In genomic region chr20:36128463-36129176, GRCh38 we compare ENCODE assay signal across 13 cellular contexts. TPM values are rescaled to one million over a fixed set of nuclear protein-coding genes. Genes with fewer than 3 reads are reported as not detected.
A peak's percentile ranks its signal among the peaks of the same experiment; 100 is the strongest.
DNase-seq lines count a peak whose midpoint lies in the region; ATAC-seq and TF ChIP-seq lines count a peak whose summit lies in the region.
"Had no signal": no experiment of that assay in that cellular context is flagged by ENCODE, and none has a peak within 500 bp of the region (broad histone marks: within the 10 kb centered on the region; RNA-seq: fewer than 3 reads in every experiment).

No MANE protein-coding gene starts in this region.

- no peak overlapping the region for H2AK5ac ChIP-seq in mesendoderm (ENCODE audit: low read length)

- peak; percentile 93 for DNase-seq in AG08395 (ENCODE audit: low spot score)
- DNase-seq in HS-27A (ENCODE audit: low read depth): peak; percentile 54
- peak; percentile 41 for DNase-seq in astrocyte of the hippocampus (ENCODE audit: low read depth, low spot score)
- peak; percentile 72 for DNase-seq in mesendoderm
- no peak for DNase-seq in suprapubic skin (ENCODE audit: low spot score in 2 of 2)
- no peak for DNase-seq in effector CD4-positive, alpha-beta T cell
- DNase-seq in BE2C: no peak
- DNase-seq: CD8-positive, alpha-beta memory T cell; NCI-H1694; psoas muscle; T-helper 9 cell had no signal

- H4K8ac ChIP-seq in mesendoderm (ENCODE audit: low read depth, low read length): no peak overlapping the region

- H4K5ac ChIP-seq in mesendoderm (ENCODE audit: low read length): no peak overlapping the region

- no peak overlapping the region for H2BK120ac ChIP-seq in mesendoderm (ENCODE audit: low read depth, low read length)

- WGBS in mesendoderm (ENCODE audit: extremely low coverage, insufficient coverage, low lambda C conversion rate): no CpG with 5 or more reads among the region's 3 CpGs
- 58% methylated on average over 2 of the region's 3 CpGs for WGBS in suprapubic skin

- H3K4me3 ChIP-seq in mesendoderm (ENCODE audit: low read length) (no peak overlapping the region), suprapubic skin (no peak overlapping the region), BE2C (ENCODE audit: low read depth, low read length) (no peak overlapping the region)
- H3K4me3 ChIP-seq: psoas muscle had no signal

- H3K4ac ChIP-seq in mesendoderm (ENCODE audit: low read depth, low read length): no peak overlapping the region

- H3K56ac ChIP-seq in mesendoderm (ENCODE audit: low read length): no peak overlapping the region

- no peak overlapping the region for H2BK5ac ChIP-seq in mesendoderm (ENCODE audit: low read length)

- TF ChIP-seq CTCF in suprapubic skin (IDR thresholded peaks at IDR 0.05): no peak
- TF ChIP-seq CTCF in BE2C (IDR thresholded peaks at IDR 0.05; ENCODE audit: low read depth, low read length): no peak

- no peaks in the 10 kb centered on the region for H3K27me3 ChIP-seq in mesendoderm (ENCODE audit: insufficient read depth, low read length, poor library complexity)
- no peaks in the 10 kb centered on the region for H3K27me3 ChIP-seq in suprapubic skin
- H3K27me3 ChIP-seq in BE2C: no peaks in the 10 kb centered on the region

- H3K27ac ChIP-seq in mesendoderm (ENCODE audit: low read depth, low read length): no peak overlapping the region
- no peak overlapping the region for H3K27ac ChIP-seq in suprapubic skin
- H3K27ac ChIP-seq: HL-60, psoas muscle had no signal

- no peaks in the 10 kb centered on the region for H3K79me1 ChIP-seq in mesendoderm (ENCODE audit: low read length)

- H3K9me3 ChIP-seq in suprapubic skin (no peaks in the 10 kb centered on the region), BE2C (no peaks in the 10 kb centered on the region)
- H3K9me3 ChIP-seq: psoas muscle had no signal

- TF ChIP-seq EP300 in suprapubic skin (IDR thresholded peaks at IDR 0.05): no peak

- no peak overlapping the region for H3K9ac ChIP-seq in mesendoderm (ENCODE audit: low read length)

- ATAC-seq in HG03159 (IDR thresholded peaks at IDR 0.05; ENCODE audit: unreplicated experiment): no peak

- no peak for TF ChIP-seq POLR2A in suprapubic skin (IDR thresholded peaks at IDR 0.05)

- H3K18ac ChIP-seq in mesendoderm (ENCODE audit: low read length): no peak overlapping the region

- H2BK15ac ChIP-seq in mesendoderm (replicated peaks; ENCODE audit: low read depth): no peak overlapping the region

- no peak overlapping the region for H3K4me2 ChIP-seq in mesendoderm (ENCODE audit: low read length)

- H3K79me2 ChIP-seq in mesendoderm (ENCODE audit: control insufficient read depth, insufficient read depth, low read length): no peaks in the 10 kb centered on the region

- no peak overlapping the region for H3K23ac ChIP-seq in mesendoderm (ENCODE audit: low read length)

- H3K4me1 ChIP-seq in mesendoderm (ENCODE audit: control insufficient read depth, low read depth, low read length) (no peaks in the 10 kb centered on the region), suprapubic skin (peaks cover 11% of the 10 kb centered on the region), BE2C (no peaks in the 10 kb centered on the region)
- H3K4me1 ChIP-seq: psoas muscle had no signal

- H3K36me3 ChIP-seq in mesendoderm (ENCODE audit: control insufficient read depth, insufficient read depth, low read length) (no peaks in the 10 kb centered on the region), suprapubic skin (no peaks in the 10 kb centered on the region), BE2C (no peaks in the 10 kb centered on the region)

RNA-seq across cellular contexts. Expression of gene EPB41L1, which starts 25.9 kb away (rescaled TPM):
- polyA plus RNA-seq in mesendoderm (2013, experiment 1 of 2): 18.5 TPM
- polyA plus RNA-seq in mesendoderm (2013, experiment 2 of 2): 19.8 TPM
- 10 to 100 TPM; 14.3 to 27.9 (median 21.4) TPM for total RNA-seq in suprapubic skin
- polyA plus RNA-seq in BE2C (2012; ENCODE audit: insufficient read depth, insufficient read length, low read depth): 16.4 TPM
- polyA plus RNA-seq: CD8-positive, alpha-beta memory T cell had no signal

Comparison
In these comparisons a context has a peak if more than half of its experiments do, and no peak if none do; other contexts are left out.
1. DNase-seq: peak in AG08395 (single experiment), HS-27A (single experiment), astrocyte of the hippocampus (single experiment) and mesendoderm (single experiment); none in suprapubic skin (0 of 2), effector CD4-positive, alpha-beta T cell (single experiment) and BE2C (single experiment).